13 cellular contexts compared by ENCODE assay signal in genomic region chr7:90605055-90605454, GRCh38. TPM values are rescaled to one million over a fixed set of nuclear protein-coding genes. Genes with fewer than 3 reads are reported as not detected.
DNase-seq lines count a peak whose midpoint lies in the region; ATAC-seq and TF ChIP-seq lines count a peak whose summit lies in the region.
"Had no signal": no experiment of that assay in that cellular context is flagged by ENCODE, and none has a peak within 500 bp of the region (broad histone marks: within the 10 kb centered on the region; RNA-seq: fewer than 3 reads in every experiment).

No MANE protein-coding gene starts in this region.

- no peaks in the 10 kb centered on the region for H3K9me3 Mint-ChIP-seq in GM23338

- WGBS in prostate gland = 62% methylated on average over 2 of the region's 2 CpGs

- TF ChIP-seq POLR2A in prostate gland (IDR thresholded peaks at IDR 0.05) = no peak

- H3K4me1 ChIP-seq in GM23338 (ENCODE audit: insufficient read depth) = peaks cover 31% of the 10 kb centered on the region
- H3K4me1 ChIP-seq in prostate gland (replicated peaks) = no peaks in the 10 kb centered on the region
- H3K4me1 ChIP-seq: body of pancreas had no signal

- H3K27ac Mint-ChIP-seq in GM23338 = no peak overlapping the region

- H3K27me3 Mint-ChIP-seq in GM23338 (ENCODE audit: insufficient read depth, low read depth, poor library complexity) = peaks cover 4% of the 10 kb centered on the region

- no peak overlapping the region for H3K4me2 ChIP-seq in GM23338

- TF ChIP-seq CTCF in 22Rv1 (IDR thresholded peaks at IDR 0.05) (no peak), GM23338 (conservative IDR thresholded peaks at IDR 0.05; ENCODE audit: low read depth in 2 of 2) (no peak), prostate gland (IDR thresholded peaks at IDR 0.05) (no peak)

- no peak overlapping the region for H2AFZ ChIP-seq in GM23338

- H3K4me3 Mint-ChIP-seq in GM23338 = no peak overlapping the region

- H3K9me2 ChIP-seq in GM23338 (ENCODE audit: insufficient read depth) = no peaks in the 10 kb centered on the region

- H3K4me3 ChIP-seq in GM23338 (no peak overlapping the region), prostate gland (no peak overlapping the region)
- H3K4me3 ChIP-seq: body of pancreas, K562, skin epidermis had no signal

- H3K27ac ChIP-seq in 22Rv1 (peak overlapping the region; percentile 24), GM23338 (ENCODE audit: low read depth) (no peak overlapping the region), prostate gland (no peak overlapping the region)
- H3K27ac ChIP-seq: body of pancreas, skin epidermis had no signal

- ATAC-seq in GM18868 (IDR thresholded peaks at IDR 0.05; ENCODE audit: unreplicated experiment) (peak; percentile 68), GM23338 (no peak)
- ATAC-seq: body of pancreas, K562 had no signal

- peaks cover 43% of the 10 kb centered on the region for H3K4me1 Mint-ChIP-seq in GM23338

- no peaks in the 10 kb centered on the region for H3K27me3 ChIP-seq in GM23338 (ENCODE audit: insufficient read depth)
- H3K27me3 ChIP-seq in prostate gland (replicated peaks; ENCODE audit: insufficient read depth) = no peaks in the 10 kb centered on the region
- H3K27me3 ChIP-seq: body of pancreas had no signal

- H3K36me3 Mint-ChIP-seq in GM23338 (ENCODE audit: low read depth) = no peaks in the 10 kb centered on the region

- no peaks in the 10 kb centered on the region for H3F3A ChIP-seq in GM23338 (replicated peaks; ENCODE audit: low read depth)

- DNase-seq in NCI-H1694 treated with DMSO at 0.1 percent for 48 hours (lab: John Stamatoyannopoulos, UW) (peak; percentile 56), SHP77 treated with DMSO at 0.1 percent for 48 hours (lab: John Stamatoyannopoulos, UW) (peak; percentile 12), GM19238 (ENCODE audit: insufficient read length, low spot score) (no peak), GM23338 (ENCODE audit: low spot score) (no peak), prostate gland (ENCODE audit: low spot score) (no peak)
- DNase-seq in activated CD4-positive, alpha-beta T cell treated with anti-CD3 and anti-CD28 coated beads, Interleukin-2, amount 50 U/mL, for 4 hours = no peak
- DNase-seq: activated T-cell treated with anti-CD3 and anti-CD28 coated beads for 4 hours, erythroblast had no signal

- intact Hi-C loops in prostate gland (cut with DNase I) = no loop called here

- H4K20me1 ChIP-seq in GM23338 (replicated peaks; ENCODE audit: insufficient read depth) = peaks cover 7% of the 10 kb centered on the region

- H3K9me3 ChIP-seq in prostate gland = no peaks in the 10 kb centered on the region
- H3K9me3 ChIP-seq: body of pancreas had no signal

- peaks cover 88% of the 10 kb centered on the region for H3K79me2 ChIP-seq in GM23338 (replicated peaks; ENCODE audit: insufficient read depth)

- no peaks in the 10 kb centered on the region for H3K36me3 ChIP-seq in GM23338 (ENCODE audit: insufficient read depth)
- H3K36me3 ChIP-seq in prostate gland = no peaks in the 10 kb centered on the region

TF ChIP-seq in GM23338, 12 proteins besides CTCF, POLR2A, EP300 and RAD21 (continues in another document):
- no peak for TF ChIP-seq POLR2AphosphoS5 (IDR thresholded peaks at IDR 0.05; ENCODE audit: low read depth)
- no peak for TF ChIP-seq EZH2 (IDR thresholded peaks at IDR 0.05; ENCODE audit: low read depth, unreplicated experiment)
- TF ChIP-seq ZNF331 (CRISPR knock-in tag; IDR thresholded peaks at IDR 0.05; ENCODE audit: low read depth) = no peak
- no peak for TF ChIP-seq EZH2phosphoT487 (IDR thresholded peaks at IDR 0.05; ENCODE audit: unreplicated experiment)
- TF ChIP-seq CREB1 (CRISPR knock-in tag; IDR thresholded peaks at IDR 0.05; ENCODE audit: low read depth) = no peak
- TF ChIP-seq STAT1 (IDR thresholded peaks at IDR 0.05; ENCODE audit: unreplicated experiment) = no peak
- TF ChIP-seq NANOG (IDR thresholded peaks at IDR 0.05; ENCODE audit: borderline replicate concordance) = no peak
- no peak for TF ChIP-seq JUNB (IDR thresholded peaks at IDR 0.05; ENCODE audit: unreplicated experiment)
- TF ChIP-seq ZNF462 (CRISPR knock-in tag; IDR thresholded peaks at IDR 0.05) = no peak
- no peak for TF ChIP-seq ETS1 (IDR thresholded peaks at IDR 0.05)
- no peak for TF ChIP-seq ZNF114 (CRISPR knock-in tag; IDR thresholded peaks at IDR 0.05)

RNA-seq across cellular contexts. Expression of gene CDK14, which starts 8.9 kb away (rescaled TPM):
- total RNA-seq in GM23338 (2014; rRNA removed; shearing (Covaris generic)) = 24.0 and 25.9 TPM in 2 replicates
- polyA plus RNA-seq in GM23338 (2016; fragmentation: Nextera tagmentation; extraction: Ambion mirVana) = 10.1 and 11.2 TPM in 2 replicates
- total RNA-seq in prostate gland = 10 to 100 TPM; 13.7 to 20.7 TPM

Comparison
In these comparisons a context has a peak if more than half of its experiments do, and no peak if none do; other contexts are left out.
1. DNase-seq: peak in NCI-H1694 treated with DMSO at 0.1 percent for 48 hours (single experiment) and SHP77 treated with DMSO at 0.1 percent for 48 hours (single experiment); none in GM19238 (single experiment), GM23338 (single experiment), activated CD4-positive, alpha-beta T cell treated with anti-CD3 and anti-CD28 coated beads, Interleukin-2, amount 50 U/mL, for 4 hours (0 of 2) and prostate gland (single experiment).